Comparison of ENCODE assay signal across 29 cellular contexts in genomic region chr17:5873781-5874180, GRCh38.
"Had no signal": no experiment of that assay in that cellular context is flagged by ENCODE, and none has a peak within 500 bp of the region (broad histone marks: within the 10 kb centered on the region; RNA-seq: fewer than 3 reads in every experiment).

No MANE protein-coding gene starts in this region.

- DNase-seq: activated CD4-positive, alpha-beta memory T cell treated with anti-CD3 and anti-CD28 coated beads for 36 hours; activated CD4-positive, alpha-beta T cell treated with anti-CD3 and anti-CD28 coated beads for 36 hours; activated CD4-positive, alpha-beta T cell treated with anti-CD3 and anti-CD28 coated beads, Interleukin-2, amount 10 ng/mL, durations not matched to agents 24 days and 14 days; activated CD4-positive, CD25-positive, alpha-beta regulatory T cell; activated CD4-positive, CD25-positive, alpha-beta regulatory T cell treated with anti-CD3 and anti-CD28 coated beads, Interleukin-2, amount 50 U/mL, for 72 hours; activated CD8-positive, alpha-beta T cell treated with anti-CD3 and anti-CD28 coated beads, Interleukin-2, amount 10 ng/mL, durations not matched to agents 7 days and 5 days; activated effector memory CD4-positive, alpha-beta T cell treated with Interleukin-2 at 50 U/mL for 16 hours; activated gamma-delta T cell treated with Interleukin-2 at 50 U/mL for 16 hours; activated naive CD4-positive, alpha-beta T cell treated with anti-CD3 and anti-CD28 coated beads, Interleukin-2, amount 50 U/mL, for 16 hours; activated naive CD4-positive, alpha-beta T cell treated with Interleukin-2 at 50 U/mL for 16 hours; activated T-cell treated with anti-CD3 and anti-CD28 coated beads, Interleukin-2, amount 50 U/mL, for 4 hours; central memory CD4-positive, alpha-beta T cell; cerebellar nuclear complex; colonic mucosa; effector CD4-positive, alpha-beta T cell; effector memory CD8-positive, alpha-beta T cell; esophagus squamous epithelium; foreskin melanocyte; heart right ventricle; T-helper 2 cell had no signal

- H3K27me3 ChIP-seq: ascending aorta, breast epithelium, cardiac muscle cell, colonic mucosa, dorsolateral prefrontal cortex had no signal

- H3K36me3 Mint-ChIP-seq: activated CD4-positive, alpha-beta memory T cell treated with anti-CD3 and anti-CD28 coated beads for 36 hours; activated naive CD8-positive, alpha-beta T cell; brain had no signal

- H3K4me1 Mint-ChIP-seq: activated CD4-positive, alpha-beta T cell treated with anti-CD3 and anti-CD28 coated beads for 36 hours; activated CD4-positive, alpha-beta T cell treated with anti-CD3 and anti-CD28 coated beads, Interleukin-2, amount 10 ng/mL, durations not matched to agents 24 days and 14 days; activated T-helper 17 cell treated with anti-CD3 and anti-CD28 coated beads, Interleukin-2, amount 50 U/mL, for 72 hours had no signal

- H3K4me3 Mint-ChIP-seq: activated CD4-positive, alpha-beta memory T cell treated with anti-CD3 and anti-CD28 coated beads for 36 hours; activated CD4-positive, alpha-beta T cell treated with anti-CD3 and anti-CD28 coated beads for 36 hours; activated CD4-positive, alpha-beta T cell treated with anti-CD3 and anti-CD28 coated beads, Interleukin-2, amount 10 ng/mL, durations not matched to agents 24 days and 14 days; activated CD8-positive, alpha-beta T cell treated with anti-CD3 and anti-CD28 coated beads, Interleukin-2, amount 10 ng/mL, durations not matched to agents 7 days and 5 days; activated naive CD8-positive, alpha-beta T cell; activated T-cell treated with anti-CD3 and anti-CD28 coated beads, Interleukin-2, amount 50 U/mL, for 4 hours; activated T-helper 17 cell treated with anti-CD3 and anti-CD28 coated beads, Interleukin-2, amount 50 U/mL, for 72 hours; brain; effector memory CD8-positive, alpha-beta T cell had no signal

- H3K9me3 ChIP-seq: ascending aorta, breast epithelium, colonic mucosa, esophagus squamous epithelium, gastroesophageal sphincter, heart right ventricle had no signal

- ATAC-seq: activated CD4-positive, alpha-beta T cell treated with anti-CD3 and anti-CD28 coated beads for 36 hours; activated CD8-positive, alpha-beta T cell treated with anti-CD3 and anti-CD28 coated beads, Interleukin-2, amount 10 ng/mL, durations not matched to agents 7 days and 5 days; activated T-cell treated with anti-CD3 and anti-CD28 coated beads, Interleukin-2, amount 50 U/mL, for 4 hours; activated T-helper 17 cell treated with anti-CD3 and anti-CD28 coated beads, Interleukin-2, amount 50 U/mL, for 72 hours; effector memory CD8-positive, alpha-beta T cell; gastroesophageal sphincter; heart right ventricle had no signal

- H3K9me3 Mint-ChIP-seq: activated CD4-positive, alpha-beta memory T cell treated with anti-CD3 and anti-CD28 coated beads for 36 hours; activated CD4-positive, alpha-beta T cell treated with anti-CD3 and anti-CD28 coated beads, Interleukin-2, amount 10 ng/mL, durations not matched to agents 24 days and 14 days; activated T-cell treated with anti-CD3 and anti-CD28 coated beads, Interleukin-2, amount 50 U/mL, for 4 hours; activated T-helper 17 cell treated with anti-CD3 and anti-CD28 coated beads, Interleukin-2, amount 50 U/mL, for 72 hours; effector memory CD8-positive, alpha-beta T cell had no signal

- H3K27ac ChIP-seq: ascending aorta, breast epithelium, cardiac muscle cell, colonic mucosa, epithelial cell of prostate, esophagus squamous epithelium, gastroesophageal sphincter, heart right ventricle had no signal

- H3K4me3 ChIP-seq: ascending aorta, breast epithelium, cardiac muscle cell, colonic mucosa, dorsolateral prefrontal cortex, esophagus squamous epithelium, gastroesophageal sphincter, heart right ventricle had no signal

- H3K27ac Mint-ChIP-seq: activated CD4-positive, alpha-beta memory T cell treated with anti-CD3 and anti-CD28 coated beads for 36 hours; activated CD4-positive, alpha-beta T cell treated with anti-CD3 and anti-CD28 coated beads for 36 hours; activated CD4-positive, alpha-beta T cell treated with anti-CD3 and anti-CD28 coated beads, Interleukin-2, amount 10 ng/mL, durations not matched to agents 24 days and 14 days; activated CD8-positive, alpha-beta T cell treated with anti-CD3 and anti-CD28 coated beads, Interleukin-2, amount 10 ng/mL, durations not matched to agents 7 days and 5 days; activated naive CD8-positive, alpha-beta T cell; activated T-helper 17 cell treated with anti-CD3 and anti-CD28 coated beads, Interleukin-2, amount 50 U/mL, for 72 hours; effector memory CD8-positive, alpha-beta T cell had no signal

- H3K4me1 ChIP-seq: ascending aorta, breast epithelium, colonic mucosa, esophagus squamous epithelium had no signal

- H3K36me3 ChIP-seq: ascending aorta, breast epithelium, cardiac muscle cell, colonic mucosa, esophagus squamous epithelium, gastroesophageal sphincter, heart right ventricle had no signal
